22 cellular contexts compared by ENCODE assay signal in genomic region chr1:3931310-3931700, GRCh38. TPM values are rescaled to one million over a fixed set of nuclear protein-coding genes. Genes with fewer than 3 reads are reported as not detected.
DNase-seq lines count a peak whose midpoint lies in the region; ATAC-seq, FAIRE-seq and TF ChIP-seq lines count a peak whose summit lies in the region.
"Had no signal": no experiment of that assay in that cellular context is flagged by ENCODE, and none has a peak within 500 bp of the region (broad histone marks: within the 10 kb centered on the region; RNA-seq: fewer than 3 reads in every experiment).

No MANE protein-coding gene starts in this region.

- H2AFZ ChIP-seq in H1 (ENCODE audit: low read length) = no peak overlapping the region
- H2AFZ ChIP-seq: GM23248 had no signal

- no peak overlapping the region for H3K9ac ChIP-seq in H1 (replicated peaks in 1 of 4; ENCODE audit: extremely low read depth in 1 of 4, low read depth in 3 of 4, low read length in 3 of 4)
- H3K9ac ChIP-seq: BLaER1, GM23248 had no signal

- no peak for ATAC-seq in left cardiac atrium
- ATAC-seq: CD8-positive, alpha-beta T cell had no signal

- H3K4me3 ChIP-seq in right atrium auricular region = no peak overlapping the region
- no peak overlapping the region for H3K4me3 ChIP-seq in WERI-Rb-1 (ENCODE audit: low read depth, low read length)
- no peak overlapping the region for H3K4me3 ChIP-seq in H1 (ENCODE audit: extremely low read depth in 1 of 4, insufficient read depth in 2 of 4, low read depth in 3 of 4, low read length in 4 of 4)
- H3K4me3 ChIP-seq in H7 (ENCODE audit: insufficient read depth, low read depth, low read length) = no peak overlapping the region
- H3K4me3 ChIP-seq in stomach = no peak overlapping the region
- H3K4me3 ChIP-seq: BLaER1, GM23248, HAP-1 had no signal

- no peak overlapping the region for H2BK20ac ChIP-seq in H1 (ENCODE audit: low read length)

- peaks cover 0 to 2% of the 10 kb centered on the region in 2 donors for H3K9me3 ChIP-seq in right atrium auricular region
- peaks cover 17% of the 10 kb centered on the region for H3K9me3 ChIP-seq in WERI-Rb-1 (ENCODE audit: severe bottlenecking)
- peaks cover 0 to 8% of the 10 kb centered on the region in 2 experiments; a peak in 2 of 4 replicates for H3K9me3 ChIP-seq in H1 (ENCODE audit: insufficient read depth in 2 of 2, low read depth in 1 of 2, low read length in 1 of 2)
- H3K9me3 ChIP-seq in stomach = peaks cover 0 to 6% (median 1%) of the 10 kb centered on the region in 4 donors
- H3K9me3 ChIP-seq: BLaER1, HAP-1 had no signal

- POLR2A ChIA-PET in H1 (lab: Charles Lee; ENCODE audit: partially characterized antibody) = no interaction called here

- CTCF ChIA-PET in H1 (lab: Charles Lee; ENCODE audit: partially characterized antibody) = no interaction called here

- H3K4me2 ChIP-seq in H1 (ENCODE audit: insufficient read depth in 1 of 2, low read depth in 2 of 2, low read length in 2 of 2) = no peak overlapping the region
- H3K4me2 ChIP-seq: BLaER1 had no signal

- H3K27me3 ChIP-seq in right atrium auricular region (no peaks in the 10 kb centered on the region), WERI-Rb-1 (ENCODE audit: insufficient read depth, low read depth, severe bottlenecking) (no peaks in the 10 kb centered on the region), H1 (replicated peaks in 1 of 4; ENCODE audit: control insufficient read depth in 3 of 4, extremely low read depth in 1 of 4, insufficient read depth in 3 of 4, low read length in 3 of 4) (peaks cover 0 to 8% (median 0%) of the 10 kb centered on the region in 4 experiments; a peak in 1 of 7 replicates), H7 (ENCODE audit: control insufficient read depth, insufficient read depth, low read length) (no peaks in the 10 kb centered on the region), stomach (peaks cover 0 to 49% (median 12%) of the 10 kb centered on the region in 3 donors)
- H3K27me3 ChIP-seq: BLaER1 had no signal

- H4K91ac ChIP-seq in H1 (replicated peaks; ENCODE audit: insufficient read length, low read length) = no peak overlapping the region

- TF ChIP-seq EP300 in H1 (IDR thresholded peaks at IDR 0.05; ENCODE audit: borderline replicate concordance in 1 of 2, low read depth in 2 of 2, low read length in 2 of 2) (no peak), stomach (IDR thresholded peaks at IDR 0.05) (no peak)

- 0 out of 2 replicates have a peak overlapping the region, but pooled peaks have one; percentile 41 for H2BK15ac ChIP-seq in H1 (ENCODE audit: low read length)

- FAIRE-seq in H1 (lab: Jason Lieb, UNC) = no peak
- FAIRE-seq: A204.1, G401.6, GM12892 had no signal

- no peak overlapping the region for H3K14ac ChIP-seq in H1 (ENCODE audit: insufficient read length)

- H3K18ac ChIP-seq in H1 (ENCODE audit: extremely low read depth, low read length) = no peak overlapping the region

- H3K36me3 ChIP-seq in right atrium auricular region = no peaks in the 10 kb centered on the region
- no peaks in the 10 kb centered on the region; the same call in 1 of the 2 replicates for H3K36me3 ChIP-seq in WERI-Rb-1
- H3K36me3 ChIP-seq in H1 (ENCODE audit: control insufficient read depth in 2 of 4, insufficient read depth in 4 of 4, low read length in 3 of 4) = no peaks in the 10 kb centered on the region; a peak in 1 of 8 replicates
- no peaks in the 10 kb centered on the region for H3K36me3 ChIP-seq in H7 (replicated peaks; ENCODE audit: control insufficient read depth, insufficient read depth, low read length)
- H3K36me3 ChIP-seq in stomach = no peaks in the 10 kb centered on the region
- H3K36me3 ChIP-seq: BLaER1, HAP-1 had no signal

- H3K23me2 ChIP-seq in H1 (ENCODE audit: low read depth, low read length) = peaks cover 16% of the 10 kb centered on the region; the same call in 1 of the 2 replicates

- no peak overlapping the region for H3K23ac ChIP-seq in H1 (ENCODE audit: insufficient read length)

- H3K27ac ChIP-seq in right atrium auricular region (no peak overlapping the region), WERI-Rb-1 (peak overlapping the region; percentile 89), H1 (ENCODE audit: low read depth, low read length) (no peak overlapping the region), stomach (no peak overlapping the region)
- H3K27ac ChIP-seq: 22Rv1, BLaER1, C4-2B, GM23248 had no signal

- intact Hi-C loops in left cardiac atrium (cut with DNase I) (no loop called here), stomach (cut with DNase I; ENCODE audit: low total_unique reads) (no loop called here)

- TF ChIP-seq RAD21 in H1 (IDR thresholded peaks at IDR 0.05 in 1 of 2, conservative IDR thresholded peaks at IDR 0.05 in 1 of 2; ENCODE audit: low read depth in 2 of 2, low read length in 2 of 2) = no peak

- TF ChIP-seq POLR2A in H1 (IDR thresholded peaks at IDR 0.05; ENCODE audit: control extremely low read depth in 1 of 2, low read depth in 2 of 2, low read length in 2 of 2) = no peak
- no peak for TF ChIP-seq POLR2A in stomach (IDR thresholded peaks at IDR 0.05)

- H3K79me1 ChIP-seq in H1 (ENCODE audit: low read depth, low read length) = peaks cover 4% of the 10 kb centered on the region; the same call in 1 of the 2 replicates

- H2BK5ac ChIP-seq in H1 (ENCODE audit: low read depth, low read length) = no peak overlapping the region

- no peak overlapping the region for H2AK5ac ChIP-seq in H1 (ENCODE audit: low read depth, low read length)

- peak; percentile 56 for DNase-seq in activated effector memory CD4-positive, alpha-beta T cell treated with anti-CD3 and anti-CD28 coated beads, Interleukin-2, amount 50 U/mL, for 16 hours
- DNase-seq in activated effector memory CD4-positive, alpha-beta T cell treated with Interleukin-2 at 50 U/mL for 16 hours = no peak
- peak; percentile 7 for DNase-seq in left cardiac atrium
- DNase-seq in right atrium auricular region (ENCODE audit: low spot score) = no peak
- peak; percentile 77 for DNase-seq in WERI-Rb-1
- DNase-seq in H1 (ENCODE audit: low read depth in 1 of 2, low spot score in 2 of 2) = no peak
- DNase-seq in H7 = no peak
- no peak for DNase-seq in stomach
- DNase-seq: CD4-positive, CD25-positive, alpha-beta regulatory T cell; CD8-positive, alpha-beta T cell; DMS153; DND-41; GM23248; HFFc6 had no signal

- H3K56ac ChIP-seq in H1 (replicated peaks; ENCODE audit: insufficient read length, low read depth, low read length) = no peak overlapping the region

- WGBS in H1 (ENCODE audit: extremely low coverage in 1 of 2, insufficient coverage in 1 of 2, insufficient read length in 1 of 2, insufficient replicate concordance in 2 of 2, low coverage in 1 of 2, low lambda C conversion rate in 2 of 2, missing lambda C conversion rate in 1 of 2), 2 experiments = 93% methylated on average over 7 of the region's 7 CpGs; no CpG with 5 or more reads in 1 of the 2 experiments
- 74 to 84% (median 81%) methylated on average over 7 of the region's 7 CpGs for WGBS in stomach, 5 donors

- H4K8ac ChIP-seq in H1 (ENCODE audit: extremely low read depth, insufficient read depth, low read length) = no peak overlapping the region; the same call in 1 of the 2 replicates

- H3K4ac ChIP-seq in H1 (replicated peaks; ENCODE audit: insufficient read length, low read depth, low read length) = no peak overlapping the region

- H4K5ac ChIP-seq in H1 (ENCODE audit: insufficient read length, low read depth, low read length) = no peak overlapping the region

- no peak overlapping the region for H2BK120ac ChIP-seq in H1 (replicated peaks; ENCODE audit: low read depth, low read length)

- H3K79me2 ChIP-seq in H1 (ENCODE audit: control insufficient read depth in 1 of 2, insufficient read depth in 2 of 2, low read length in 2 of 2) = no peaks in the 10 kb centered on the region

- no peak overlapping the region for H2BK12ac ChIP-seq in H1 (ENCODE audit: low read depth, low read length)

- H3K4me1 ChIP-seq in right atrium auricular region (no peaks in the 10 kb centered on the region), H1 (replicated peaks in 1 of 4; ENCODE audit: control insufficient read depth in 3 of 4, insufficient read depth in 4 of 4, low read length in 3 of 4) (no peaks in the 10 kb centered on the region), stomach (no peaks in the 10 kb centered on the region)
- H3K4me1 ChIP-seq: BLaER1, Caco-2, HAP-1 had no signal

- H4K20me1 ChIP-seq in H1 (replicated peaks in 1 of 2; ENCODE audit: control insufficient read depth in 1 of 2, insufficient read depth in 2 of 2, low read length in 2 of 2) = peaks cover 0 to 12% of the 10 kb centered on the region in 2 experiments
- H4K20me1 ChIP-seq: BLaER1 had no signal

- TF ChIP-seq CTCF in right atrium auricular region (IDR thresholded peaks at IDR 0.05) (no peak), WERI-Rb-1 (IDR thresholded peaks at IDR 0.05; ENCODE audit: low read depth, low read length) (no peak), H1 (IDR thresholded peaks at IDR 0.05; ENCODE audit: control extremely low read depth in 1 of 3, insufficient read depth in 1 of 3, low read depth in 1 of 3, low read length in 3 of 3) (no peak), stomach (IDR thresholded peaks at IDR 0.05) (no peak)

TF ChIP-seq in H1, 55 proteins besides CTCF, POLR2A, EP300 and RAD21:
- TF ChIP-seq POLR2AphosphoS5 (IDR thresholded peaks at IDR 0.05; ENCODE audit: low read depth, low read length) = no peak
- TF ChIP-seq SP1 (IDR thresholded peaks at IDR 0.05; ENCODE audit: low read depth, low read length) = no peak
- TF ChIP-seq HDAC2 (IDR thresholded peaks at IDR 0.05; ENCODE audit: borderline replicate concordance in 1 of 2, low read depth in 2 of 2, low read length in 2 of 2) = no peak
- no peak for TF ChIP-seq CBX8 (IDR thresholded peaks at IDR 0.05; ENCODE audit: borderline replicate concordance, low read depth, low read length)
- TF ChIP-seq SIRT6 (IDR thresholded peaks at IDR 0.05; ENCODE audit: low read length) = no peak
TF ChIP-seq in H1: peak in this region for 0.

RNA-seq across cellular contexts. Expression of gene C1orf174, which starts 31.2 kb away (rescaled TPM):
- 10 to 100 TPM; 13.2 to 14.0 TPM for total RNA-seq in left cardiac atrium
- total RNA-seq in right atrium auricular region = 10 to 100 TPM in 1 of 2 donors, 1 to 10 TPM in 1; 9.1 to 18.8 TPM
- total RNA-seq in H1 (2021; fragmentation: NEBNext Ultra II Directional; extraction: Animal tissue kit (Norgen Biotek cat#: 25700)) = 28.4 and 28.5 TPM in 2 replicates
- 31.1 and 32.4 TPM in 2 replicates for polyA plus RNA-seq in H1 (2011; rRNA removed)
- 35.9 TPM for polyA plus RNA-seq in H1 (2011; cell fraction: cytosol; rRNA removed)
- polyA plus RNA-seq in H1 (2011; cell fraction: nucleus; rRNA removed) = 31.2 TPM
- 25.9 to 34.1 TPM (median 27.7 TPM) in 4 replicates for polyA plus RNA-seq in H1 (2012, experiment 1 of 2)
- 7.2 TPM for polyA plus RNA-seq in H1 (2012, experiment 2 of 2)
- 21.3 TPM for polyA plus RNA-seq in H1 (2013, experiment 1 of 2)
- polyA plus RNA-seq in H1 (2013, experiment 2 of 2) = 22.1 TPM
- polyA minus RNA-seq in H1 (2011; rRNA and poly(A)+ RNA removed) = 21.0 and 24.5 TPM in 2 replicates
- polyA minus RNA-seq in H1 (2011; cell fraction: cytosol; rRNA and poly(A)+ RNA removed) = 16.9 TPM
- 11.5 TPM for polyA minus RNA-seq in H1 (2011; cell fraction: nucleus; rRNA and poly(A)+ RNA removed)
- 60.5 and 63.9 TPM in 2 replicates for total RNA-seq in H7 (2014; rRNA removed; shearing (Covaris generic))
- 100 to 1,000 TPM in 1 of 5 donors, 10 to 100 TPM in 4; 17.3 to 124 (median 28.7) TPM for total RNA-seq in stomach
- polyA plus RNA-seq in stomach = 10 to 100 TPM; 13.1 to 18.6 (median 13.5) TPM

Comparison
In these comparisons a context has a peak if more than half of its experiments do, and no peak if none do; other contexts are left out.
1. DNase-seq: peak in activated effector memory CD4-positive, alpha-beta T cell treated with anti-CD3 and anti-CD28 coated beads, Interleukin-2, amount 50 U/mL, for 16 hours (single experiment), left cardiac atrium (single experiment) and WERI-Rb-1 (single experiment); none in activated effector memory CD4-positive, alpha-beta T cell treated with Interleukin-2 at 50 U/mL for 16 hours (single experiment), right atrium auricular region (single experiment), H1 (0 of 2), H7 (single experiment) and stomach (single experiment).